12 cellular contexts compared by ENCODE assay signal in the genomic region with DNA sequence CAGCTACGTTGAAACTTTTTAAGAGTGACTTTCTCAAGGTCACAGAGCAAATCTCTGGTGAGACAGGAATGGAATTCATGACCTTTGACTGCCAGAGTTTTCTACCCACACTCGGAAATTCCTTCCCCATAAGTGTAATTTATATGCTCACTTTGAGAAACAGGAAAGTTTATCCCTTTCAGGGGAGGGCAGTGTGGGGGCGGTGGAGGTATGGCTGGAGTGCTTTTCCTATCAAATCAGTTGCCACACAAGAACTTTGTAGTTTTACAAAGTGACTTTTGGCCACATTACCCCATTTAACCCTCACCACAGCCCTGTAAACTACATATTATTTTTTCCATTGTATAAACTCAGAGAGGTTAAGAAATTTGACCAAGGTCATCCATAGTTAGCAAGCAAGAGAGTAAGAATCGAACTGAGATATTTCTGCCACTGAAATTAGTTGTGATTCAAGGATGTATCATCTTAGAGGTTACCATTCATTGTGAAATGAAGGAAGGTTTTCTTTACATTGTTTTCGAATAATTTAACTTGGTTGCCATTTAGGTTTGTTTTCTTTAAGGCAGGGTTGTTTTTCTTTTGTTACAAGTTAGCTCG. TPM values are rescaled to one million over a fixed set of nuclear protein-coding genes. Genes with fewer than 3 reads are reported as not detected.
DNase-seq lines count a peak whose midpoint lies in the region; ATAC-seq and TF ChIP-seq lines count a peak whose summit lies in the region.
"Had no signal": no experiment of that assay in that cellular context is flagged by ENCODE, and none has a peak within 500 bp of the region (broad histone marks: within the 10 kb centered on the region; RNA-seq: fewer than 3 reads in every experiment).

No MANE protein-coding gene starts in this region.

- no peak for TF ChIP-seq POLR2A in gastrocnemius medialis (IDR thresholded peaks at IDR 0.05)

- POLR2A ChIA-PET in OCI-LY7 (lab: Charles Lee): interaction anchor here (0.6 to 2.1 kb wide), 8 partner anchors 20 to 210 kb away, joined by 3 to 7 read pairs (median 4); no protein-coding TSS in a partner anchor

- H3K36me3 ChIP-seq in OCI-LY7 (ENCODE audit: insufficient read depth, low read length) (no peaks in the 10 kb centered on the region), gastrocnemius medialis (no peaks in the 10 kb centered on the region)
- H3K36me3 ChIP-seq: upper lobe of right lung had no signal

- H3K27me3 ChIP-seq in gastrocnemius medialis: no peaks in the 10 kb centered on the region
- H3K27me3 ChIP-seq: upper lobe of right lung had no signal

- CTCF ChIA-PET in OCI-LY7 (lab: Charles Lee; ENCODE audit: unreplicated experiment): no interaction called here

- BruUV-seq in OCI-LY7 (replicated peaks; lab: Mats Ljungman, UMichigan): no TSS peak

- peak; percentile 28 for DNase-seq in activated CD4-positive, alpha-beta T cell treated with anti-CD3 and anti-CD28 coated beads for 48 hours
- DNase-seq in activated CD4-positive, alpha-beta T cell treated with anti-CD3 and anti-CD28 coated beads, Interleukin-2, amount 50 U/mL, for 1 hour: no peak
- DNase-seq in OCI-LY7 (ENCODE audit: low spot score): no peak
- DNase-seq in choroid plexus epithelial cell (ENCODE audit: low read depth): peak; percentile 83
- DNase-seq in gastrocnemius medialis: no peak
- DNase-seq in NCI-H510A treated with DMSO at 0.1 percent for 48 hours (lab: John Stamatoyannopoulos, UW): no peak
- DNase-seq in NCI-H1694 treated with DMSO at 0.1 percent for 48 hours (lab: John Stamatoyannopoulos, UW): no peak
- DNase-seq: activated CD8-positive, alpha-beta memory T cell treated with anti-CD3 and anti-CD28 coated beads, Interleukin-2, amount 50 U/mL, for 4 hours; NCI-H1092 treated with DMSO at 0.1 percent for 48 hours; stimulated activated CD4-positive, alpha-beta T cell treated with anti-CD3 and anti-CD28 coated beads, Interleukin-1b, Interleukin-23, amount 100 ng/mL, for 48 hours; upper lobe of right lung had no signal

- ATAC-seq in gastrocnemius medialis: no peak
- no peak for ATAC-seq in GM21423 (IDR thresholded peaks at IDR 0.05; ENCODE audit: unreplicated experiment)
- ATAC-seq: upper lobe of right lung had no signal

- H3K9me3 ChIP-seq in OCI-LY7 (ENCODE audit: low read length): no peaks in the 10 kb centered on the region
- no peaks in the 10 kb centered on the region for H3K9me3 ChIP-seq in gastrocnemius medialis
- H3K9me3 ChIP-seq: upper lobe of right lung had no signal

- peaks cover 100% of the 10 kb centered on the region for H3K79me2 ChIP-seq in OCI-LY7 (ENCODE audit: insufficient read depth, low read depth, low read length)

- peak overlapping the region; percentile 40 for H3K4me3 ChIP-seq in OCI-LY7 (ENCODE audit: low read depth, low read length, poor library complexity, severe bottlenecking)
- no peak overlapping the region for H3K4me3 ChIP-seq in choroid plexus epithelial cell (ENCODE audit: low read depth, low read length)
- no peak overlapping the region for H3K4me3 ChIP-seq in gastrocnemius medialis
- H3K4me3 ChIP-seq: upper lobe of right lung had no signal

- H4K20me1 ChIP-seq in OCI-LY7 (ENCODE audit: insufficient read depth, low read length): peaks cover 16% of the 10 kb centered on the region

- H3K4me2 ChIP-seq in OCI-LY7 (ENCODE audit: low read length): peak overlapping the region; percentile 92

- H3K27ac ChIP-seq in OCI-LY7 (ENCODE audit: low read depth, low read length, poor library complexity, severe bottlenecking) (peak overlapping the region; percentile 90), gastrocnemius medialis (peak overlapping the region in 3 of 4 donors; percentile 15 to 53 (median 21))
- H3K27ac ChIP-seq: upper lobe of right lung had no signal

- TF ChIP-seq CTCF in OCI-LY7 (conservative IDR thresholded peaks at IDR 0.05; ENCODE audit: low read length) (no peak), choroid plexus epithelial cell (conservative IDR thresholded peaks at IDR 0.05; ENCODE audit: low read depth, low read length) (no peak), gastrocnemius medialis (IDR thresholded peaks at IDR 0.05 in 4 of 5, conservative IDR thresholded peaks at IDR 0.05 in 1 of 5) (no peak)

- H3K9me2 ChIP-seq in OCI-LY7 (ENCODE audit: insufficient read depth, low read length): no peaks in the 10 kb centered on the region

- peak overlapping the region; percentile 7; the same call in 1 of the 2 replicates for H2AFZ ChIP-seq in OCI-LY7 (ENCODE audit: low read length)

- intact Hi-C loops in OCI-LY7 (cut with micrococcal nuclease; ENCODE audit: unreplicated experiment) (no loop called here), gastrocnemius medialis (cut with DNase I; ENCODE audit: low total_unique reads) (no loop called here)

- H3K4me1 ChIP-seq in OCI-LY7 (ENCODE audit: insufficient read depth, low read length, poor library complexity, severe bottlenecking) (peaks cover 82% of the 10 kb centered on the region), gastrocnemius medialis (peaks cover 36 to 53% of the 10 kb centered on the region in 2 donors)

- in situ Hi-C loops in gastrocnemius medialis (cut with MboI; ENCODE audit: low sequenced_read_pairs in 4 of 4): no loop called here

RNA-seq across cellular contexts. Expression of a gene that starts 5.9 kb away (rescaled TPM):
- total RNA-seq in OCI-LY7 (2014; rRNA removed; shearing (Covaris generic)): 13.3 and 14.3 TPM in 2 replicates
- 40.1 and 41.9 TPM in 2 replicates for total RNA-seq in OCI-LY7 (2022)
- total RNA-seq in gastrocnemius medialis: 1 to 10 TPM; 3.2 to 7.6 (median 5.7) TPM

Comparison
In these comparisons a context has a peak if more than half of its experiments do, and no peak if none do; other contexts are left out.
1. DNase-seq: peak in activated CD4-positive, alpha-beta T cell treated with anti-CD3 and anti-CD28 coated beads for 48 hours (single experiment) and choroid plexus epithelial cell (single experiment); none in activated CD4-positive, alpha-beta T cell treated with anti-CD3 and anti-CD28 coated beads, Interleukin-2, amount 50 U/mL, for 1 hour (single experiment), OCI-LY7 (single experiment), gastrocnemius medialis (0 of 2), NCI-H510A treated with DMSO at 0.1 percent for 48 hours (single experiment) and NCI-H1694 treated with DMSO at 0.1 percent for 48 hours (single experiment).